In the genomic region with DNA sequence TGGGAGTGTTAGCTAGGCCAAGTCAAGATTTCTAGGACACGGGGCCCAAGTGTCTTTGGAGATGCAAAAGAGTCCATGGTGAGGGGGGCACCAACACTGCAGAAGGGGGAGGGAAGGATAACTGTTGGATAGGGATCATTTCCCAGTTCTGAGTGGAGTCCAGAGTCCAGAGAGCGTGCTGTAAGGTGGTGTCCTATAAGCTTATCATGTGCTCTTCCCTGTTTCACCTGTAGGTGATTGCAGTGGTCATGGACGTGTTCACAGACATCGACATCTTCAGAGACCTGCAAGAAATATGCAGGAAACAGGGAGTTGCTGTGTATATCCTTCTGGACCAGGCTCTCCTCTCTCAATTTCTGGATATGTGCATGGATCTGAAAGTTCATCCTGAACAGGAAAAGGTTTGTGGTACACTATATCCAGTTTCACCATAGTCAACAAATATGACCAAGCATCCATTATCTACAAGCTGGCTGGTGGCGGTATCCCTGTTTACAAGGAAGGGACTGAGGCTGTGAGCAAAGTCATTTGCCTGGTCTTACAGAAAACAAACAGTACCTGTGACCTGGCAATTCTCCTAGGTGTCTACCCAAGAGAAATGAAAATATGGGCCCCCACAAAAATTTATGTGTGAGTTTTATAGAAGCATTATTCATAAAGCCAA, we compare ENCODE assay signal across 1 cellular context.
TF ChIP-seq lines count a peak whose summit lies in the region.

No MANE protein-coding gene starts in this region.

TF ChIP-seq in HepG2, 621 proteins besides CTCF, POLR2A, EP300 and RAD21 (continued from another document):
- TF ChIP-seq, protein P1, sequence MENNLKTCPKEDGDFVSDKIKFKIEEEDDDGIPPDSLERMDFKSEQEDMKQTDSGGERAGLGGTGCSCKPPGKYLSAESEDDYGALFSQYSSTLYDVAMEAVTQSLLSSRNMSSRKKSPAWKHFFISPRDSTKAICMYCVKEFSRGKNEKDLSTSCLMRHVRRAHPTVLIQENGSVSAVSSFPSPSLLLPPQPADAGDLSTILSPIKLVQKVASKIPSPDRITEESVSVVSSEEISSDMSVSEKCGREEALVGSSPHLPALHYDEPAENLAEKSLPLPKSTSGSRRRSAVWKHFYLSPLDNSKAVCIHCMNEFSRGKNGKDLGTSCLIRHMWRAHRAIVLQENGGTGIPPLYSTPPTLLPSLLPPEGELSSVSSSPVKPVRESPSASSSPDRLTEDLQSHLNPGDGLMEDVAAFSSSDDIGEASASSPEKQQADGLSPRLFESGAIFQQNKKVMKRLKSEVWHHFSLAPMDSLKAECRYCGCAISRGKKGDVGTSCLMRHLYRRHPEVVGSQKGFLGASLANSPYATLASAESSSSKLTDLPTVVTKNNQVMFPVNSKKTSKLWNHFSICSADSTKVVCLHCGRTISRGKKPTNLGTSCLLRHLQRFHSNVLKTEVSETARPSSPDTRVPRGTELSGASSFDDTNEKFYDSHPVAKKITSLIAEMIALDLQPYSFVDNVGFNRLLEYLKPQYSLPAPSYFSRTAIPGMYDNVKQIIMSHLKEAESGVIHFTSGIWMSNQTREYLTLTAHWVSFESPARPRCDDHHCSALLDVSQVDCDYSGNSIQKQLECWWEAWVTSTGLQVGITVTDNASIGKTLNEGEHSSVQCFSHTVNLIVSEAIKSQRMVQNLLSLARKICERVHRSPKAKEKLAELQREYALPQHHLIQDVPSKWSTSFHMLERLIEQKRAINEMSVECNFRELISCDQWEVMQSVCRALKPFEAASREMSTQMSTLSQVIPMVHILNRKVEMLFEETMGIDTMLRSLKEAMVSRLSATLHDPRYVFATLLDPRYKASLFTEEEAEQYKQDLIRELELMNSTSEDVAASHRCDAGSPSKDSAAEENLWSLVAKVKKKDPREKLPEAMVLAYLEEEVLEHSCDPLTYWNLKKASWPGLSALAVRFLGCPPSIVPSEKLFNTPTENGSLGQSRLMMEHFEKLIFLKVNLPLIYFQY (CRISPR knock-in tag; IDR thresholded peaks at IDR 0.05; ENCODE audit: borderline replicate concordance): no peak
